Comparison of ENCODE assay signal across 14 cellular contexts in the genomic region with DNA sequence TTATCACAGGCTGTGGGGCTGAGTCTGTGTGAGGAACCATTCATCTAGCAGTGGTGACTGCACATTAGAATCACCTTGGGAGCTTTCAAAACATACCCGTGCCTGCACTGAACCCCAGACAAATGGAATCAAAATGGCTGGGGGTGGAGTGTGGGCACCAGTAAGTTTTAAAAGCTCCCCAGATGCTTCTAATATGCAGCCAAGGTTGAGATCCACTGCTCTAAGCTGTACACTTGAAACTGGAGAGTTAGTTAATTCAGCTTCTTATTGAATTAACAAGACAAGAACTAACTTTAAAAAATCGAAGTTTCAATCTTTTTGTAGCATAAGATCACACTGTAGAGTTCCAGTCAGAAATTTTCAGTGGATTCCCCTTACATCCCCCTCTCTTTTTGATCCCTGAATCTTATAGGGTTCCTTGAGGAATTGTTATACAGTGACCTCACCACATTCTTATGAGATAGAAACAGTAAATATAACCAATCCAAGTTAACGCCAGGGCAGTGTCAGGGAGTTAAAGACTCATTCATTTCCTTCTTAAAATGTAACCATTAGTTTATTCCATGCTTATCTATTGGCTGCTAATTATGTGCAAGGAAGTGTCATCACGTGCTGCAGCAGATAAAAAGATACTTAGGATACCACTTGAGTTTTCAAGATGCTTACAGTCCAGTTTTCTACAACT. TPM values are rescaled to one million over a fixed set of nuclear protein-coding genes. Genes with fewer than 3 reads are reported as not detected.
A peak's percentile ranks its signal among the peaks of the same experiment; 100 is the strongest.
DNase-seq lines count a peak whose midpoint lies in the region; ATAC-seq and TF ChIP-seq lines count a peak whose summit lies in the region.
"Had no signal": no experiment of that assay in that cellular context is flagged by ENCODE, and none has a peak within 500 bp of the region (broad histone marks: within the 10 kb centered on the region; RNA-seq: fewer than 3 reads in every experiment).

No MANE protein-coding gene starts in this region.

- H3K9me3 Mint-ChIP-seq in type B pancreatic cell, result peaks cover 13% of the 10 kb centered on the region

- H3K4me3 ChIP-seq in HFF-Myc (replicated peaks; ENCODE audit: low read depth, low read length) (no peak overlapping the region), astrocyte of the spinal cord (ENCODE audit: low read depth, low read length) (no peak overlapping the region), hepatocyte (no peak overlapping the region)

- no peak overlapping the region for H2AFZ ChIP-seq in hepatocyte

- H3K9me2 ChIP-seq in hepatocyte (replicated peaks; ENCODE audit: insufficient read depth), result no peaks in the 10 kb centered on the region

- H3K36me3 ChIP-seq in hepatocyte (replicated peaks; ENCODE audit: insufficient read depth, low read depth), result peaks cover 6% of the 10 kb centered on the region

- no peaks in the 10 kb centered on the region for H3K79me2 ChIP-seq in hepatocyte

- no peaks in the 10 kb centered on the region for H4K20me1 ChIP-seq in hepatocyte (ENCODE audit: insufficient read depth, poor library complexity, severe bottlenecking)

- H3K27me3 ChIP-seq in hepatocyte, result no peaks in the 10 kb centered on the region

- H3K9me3 ChIP-seq in hepatocyte (ENCODE audit: low read depth), result peaks cover 7% of the 10 kb centered on the region

- no peak overlapping the region for H3K4me2 ChIP-seq in hepatocyte

- no peak overlapping the region for H3K4me3 Mint-ChIP-seq in type B pancreatic cell
- H3K4me3 Mint-ChIP-seq: CD8-positive, alpha-beta T cell had no signal

- in situ Hi-C loops in astrocyte of the spinal cord (cut with HindIII; ENCODE audit: low sequenced_read_pairs), result no loop called here

- peaks cover 46% of the 10 kb centered on the region for H3K36me3 Mint-ChIP-seq in type B pancreatic cell

- peaks cover 24% of the 10 kb centered on the region for H3K4me1 Mint-ChIP-seq in type B pancreatic cell (ENCODE audit: unreplicated experiment)

- TF ChIP-seq CTCF in HFF-Myc (IDR thresholded peaks at IDR 0.05; ENCODE audit: low read depth, low read length, missing control alignments), result no peak
- no peak for TF ChIP-seq CTCF in astrocyte of the spinal cord (IDR thresholded peaks at IDR 0.05; ENCODE audit: low read depth, low read length)
- no peak for TF ChIP-seq CTCF in hepatocyte (IDR thresholded peaks at IDR 0.05; ENCODE audit: poor library complexity)
- TF ChIP-seq CTCF in type B pancreatic cell (conservative IDR thresholded peaks at IDR 0.05), result no peak

- no peaks in the 10 kb centered on the region for H3K4me1 ChIP-seq in hepatocyte (ENCODE audit: insufficient read depth)

- peak overlapping the region; percentile 26 for H3K27ac ChIP-seq in hepatocyte
- H3K27ac ChIP-seq: epithelial cell of prostate had no signal

- no peak for ATAC-seq in HG02588 (IDR thresholded peaks at IDR 0.05; ENCODE audit: unreplicated experiment)
- ATAC-seq: CD8-positive, alpha-beta T cell; left colon; PC-3 had no signal

- 53% methylated on average over 4 of the region's 4 CpGs for whole genome bisulfite sequencing in hepatocyte (ENCODE audit: low lambda C conversion rate, missing lambda C conversion rate)

- DNase-seq in HFF-Myc (ENCODE audit: extremely low read depth, low read depth) (peak; percentile 9), astrocyte of the spinal cord (ENCODE audit: low read depth, low spot score) (peak; percentile 44), hepatocyte (ENCODE audit: low spot score) (no peak), type B pancreatic cell (ENCODE audit: extremely low spot score, unreplicated experiment) (no peak), NCI-H1105 treated with DMSO at 0.1 percent for 48 hours (lab: John Stamatoyannopoulos, UW) (no peak)
- DNase-seq in stimulated activated CD4-positive, alpha-beta T cell treated with anti-CD3 and anti-CD28 coated beads, Interleukin-2, amount 100 ng/mL, for 48 hours, result no peak
- DNase-seq: CD8-positive, alpha-beta T cell; left colon; NCI-H2029; NCI-H510A treated with DMSO at 0.1 percent for 48 hours; PC-3; substantia nigra had no signal

- H3K27ac Mint-ChIP-seq in type B pancreatic cell, result peak overlapping the region; percentile 25
- H3K27ac Mint-ChIP-seq: CD8-positive, alpha-beta T cell had no signal

- H3K27me3 Mint-ChIP-seq in type B pancreatic cell, result no peaks in the 10 kb centered on the region

RNA-seq across cellular contexts. Expression of gene GMDS, which starts 29.9 kb away (rescaled TPM):
- total RNA-seq in hepatocyte (20.7 and 22.6 TPM in 2 replicates), type B pancreatic cell (ENCODE audit: low replicate concordance) (27.5 and 41.3 TPM in 2 replicates)
- polyA plus RNA-seq in hepatocyte, result 29.6 and 32.6 TPM in 2 replicates

Comparison
In these comparisons a context has a peak if more than half of its experiments do, and no peak if none do; other contexts are left out.
1. DNase-seq: peak in HFF-Myc (single experiment) and astrocyte of the spinal cord (single experiment); none in hepatocyte (single experiment), type B pancreatic cell (single experiment), NCI-H1105 treated with DMSO at 0.1 percent for 48 hours (single experiment) and stimulated activated CD4-positive, alpha-beta T cell treated with anti-CD3 and anti-CD28 coated beads, Interleukin-2, amount 100 ng/mL, for 48 hours (0 of 2).